In the genomic region with DNA sequence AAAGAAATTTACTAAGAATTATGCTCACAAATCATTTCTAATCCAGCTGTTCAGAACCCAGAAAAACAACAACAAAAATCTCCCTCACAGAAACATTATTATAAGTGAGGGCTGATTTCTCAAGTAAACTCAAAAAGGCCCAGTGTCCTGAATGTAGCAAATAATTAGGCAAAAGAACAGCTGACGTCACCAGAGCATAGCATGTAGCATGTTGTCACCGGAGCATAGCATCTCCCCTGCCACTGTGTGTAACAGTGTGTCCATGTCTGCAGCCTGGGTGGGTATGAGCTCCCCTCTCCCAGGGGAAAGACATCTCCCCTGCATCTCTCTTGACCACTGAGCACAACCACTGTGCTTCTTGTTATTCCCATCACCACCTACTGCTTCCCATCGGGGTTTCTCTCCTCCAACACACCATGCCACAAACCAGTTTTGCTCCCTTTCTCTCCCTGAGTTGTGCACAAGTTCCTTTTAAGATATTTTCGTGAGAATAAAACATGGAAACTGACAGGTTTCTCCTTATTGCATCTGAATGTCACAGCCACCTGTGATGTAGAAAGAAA, we compare ENCODE assay signal across 18 cellular contexts.
DNase-seq lines count a peak whose midpoint lies in the region; FAIRE-seq and TF ChIP-seq lines count a peak whose summit lies in the region.
"Had no signal": no experiment of that assay in that cellular context is flagged by ENCODE, and none has a peak within 500 bp of the region (broad histone marks: within the 10 kb centered on the region; RNA-seq: fewer than 3 reads in every experiment).

No MANE protein-coding gene starts in this region.

- TF ChIP-seq CTCF in bronchial epithelial cell (IDR thresholded peaks at IDR 0.05; ENCODE audit: insufficient read depth, low read length, severe bottlenecking), result no peak

- H3K9ac ChIP-seq in iPS-18a (ENCODE audit: low read length) (no peak overlapping the region), stomach smooth muscle (ENCODE audit: low read length in 2 of 2) (peak overlapping the region; percentile 11 to 13)
- H3K9ac ChIP-seq: KMS-11 had no signal

- no peak overlapping the region for H3K4me3 ChIP-seq in H7 (ENCODE audit: insufficient read depth, low read depth, low read length)
- no peak overlapping the region for H3K4me3 ChIP-seq in bronchial epithelial cell (ENCODE audit: low read depth, low read length)
- H3K4me3 ChIP-seq in iPS-18a (ENCODE audit: low read length), result no peak overlapping the region
- peak overlapping the region in 1 of 2 donors; percentile 1 for H3K4me3 ChIP-seq in stomach smooth muscle (ENCODE audit: low read length in 2 of 2)
- H3K4me3 ChIP-seq: A549, PC-9 had no signal

- FAIRE-seq in bronchial epithelial cell (lab: Jason Lieb, UNC), result peak; percentile 68
- FAIRE-seq: A549, GM12891 had no signal

- H3K4me1 ChIP-seq in iPS-18a (ENCODE audit: control insufficient read depth, low read depth, low read length) (peaks cover 20% of the 10 kb centered on the region), stomach smooth muscle (ENCODE audit: control insufficient read depth, insufficient read depth, low read length) (peaks cover 11% of the 10 kb centered on the region)

- H3K27ac ChIP-seq in iPS-18a (ENCODE audit: low read length), result peak overlapping the region; percentile 37
- peak overlapping the region; percentile 56 for H3K27ac ChIP-seq in stomach smooth muscle (ENCODE audit: low read length)
- H3K27ac ChIP-seq: A549, C4-2B, KMS-11, PC-9 had no signal

- DNase-seq in H7 (peak; percentile 12), bronchial epithelial cell (ENCODE audit: low read depth) (no peak), SIG-M5 treated with dmso at 0.1 percent for 504 hours (lab: John Stamatoyannopoulos, UW; ENCODE audit: unreplicated experiment) (no peak), NCI-H526 (lab: John Stamatoyannopoulos, UW) (no peak), kidney tubule cell (ENCODE audit: low spot score) (no peak)
- DNase-seq: COR-L47, DMS153, NCI-H1092, NCI-H1694, NCI-H446, NCI-H748 treated with DMSO at 0.1 percent for 48 hours, PC-9 had no signal

- H3K27me3 ChIP-seq in H7 (ENCODE audit: control insufficient read depth, insufficient read depth, low read length) (no peaks in the 10 kb centered on the region), bronchial epithelial cell (ENCODE audit: control insufficient read depth, insufficient read depth, low read length) (no peaks in the 10 kb centered on the region), iPS-18a (ENCODE audit: control insufficient read depth, insufficient read depth, low read length) (no peaks in the 10 kb centered on the region), stomach smooth muscle (ENCODE audit: control insufficient read depth in 1 of 2, insufficient read depth in 2 of 2, low read length in 2 of 2) (no peaks in the 10 kb centered on the region)

- no peaks in the 10 kb centered on the region for H3K36me3 ChIP-seq in H7 (replicated peaks; ENCODE audit: control insufficient read depth, insufficient read depth, low read length)
- no peaks in the 10 kb centered on the region for H3K36me3 ChIP-seq in bronchial epithelial cell (ENCODE audit: control insufficient read depth, insufficient read depth, low read length)
- no peaks in the 10 kb centered on the region for H3K36me3 ChIP-seq in iPS-18a (ENCODE audit: control insufficient read depth, low read depth, low read length)
- no peaks in the 10 kb centered on the region for H3K36me3 ChIP-seq in stomach smooth muscle (ENCODE audit: control insufficient read depth in 2 of 2, insufficient read depth in 2 of 2, low read length in 2 of 2)

- H3K9me3 ChIP-seq in iPS-18a (ENCODE audit: control insufficient read depth, low read depth, low read length), result no peaks in the 10 kb centered on the region
- no peaks in the 10 kb centered on the region for H3K9me3 ChIP-seq in stomach smooth muscle (ENCODE audit: control insufficient read depth in 2 of 2, low read length in 2 of 2)
- H3K9me3 ChIP-seq: A549 had no signal
